In genomic region chr22:46737976-46738641, GRCh38 we compare ENCODE assay signal across 8 cellular contexts. TPM values are rescaled to one million over a fixed set of nuclear protein-coding genes. Genes with fewer than 3 reads are reported as not detected.
A peak's percentile ranks its signal among the peaks of the same experiment; 100 is the strongest.
DNase-seq lines count a peak whose midpoint lies in the region; ATAC-seq and TF ChIP-seq lines count a peak whose summit lies in the region.

Gene CERK, minus strand, starts transcription at chr22:46738252. Its CDS starts 104 bp downstream, at chr22:46738148.

- 0 to 1% (median 1%) methylated on average over 10 to 98 of the region's 99 CpGs for WGBS in stomach, 5 donors

- peak within 1 kb of the TSS; percentile 75 for H3K4me3 ChIP-seq in GM06990 (replicated peaks; ENCODE audit: low read depth, low read length)
- H3K4me3 ChIP-seq in OCI-LY7 (ENCODE audit: low read depth, low read length, poor library complexity, severe bottlenecking): peak within 1 kb of the TSS; percentile 77
- peak within 1 kb of the TSS; percentile 86 to 93 (median 90) for H3K4me3 ChIP-seq in stomach

- H3K27ac ChIP-seq in OCI-LY7 (ENCODE audit: low read depth, low read length, poor library complexity, severe bottlenecking): peak within 1 kb of the TSS; percentile 56
- H3K27ac ChIP-seq in stomach: peak within 1 kb of the TSS; percentile 92 to 96 (median 95)

- intact Hi-C loops in OCI-LY7 (cut with micrococcal nuclease; ENCODE audit: unreplicated experiment): loop anchor here (2.0 to 5.0 kb wide), 3 partner anchors 56 to 146 kb away; no protein-coding TSS in a partner anchor
- intact Hi-C loops in stomach (cut with DNase I; ENCODE audit: low total_unique reads): no loop called here

- H4K20me1 ChIP-seq in OCI-LY7 (ENCODE audit: insufficient read depth, low read length): peaks cover 26% of the 10 kb centered on the region; the same call in 1 of the 2 replicates

- peak within 1 kb of the TSS; percentile 90 for H3K4me2 ChIP-seq in OCI-LY7 (ENCODE audit: low read length)

- H3K4me1 ChIP-seq in OCI-LY7 (ENCODE audit: insufficient read depth, low read length, poor library complexity, severe bottlenecking) (peaks cover 46% of the 10 kb centered on the region), stomach (peaks cover 68 to 88% (median 82%) of the 10 kb centered on the region in 4 donors)

- peak within 1 kb of the TSS; percentile 74 for H2AFZ ChIP-seq in OCI-LY7 (ENCODE audit: low read length)

- no peaks in the 10 kb centered on the region for H3K36me3 ChIP-seq in GM06990 (ENCODE audit: control insufficient read depth, insufficient read depth, low read length)
- no peaks in the 10 kb centered on the region for H3K36me3 ChIP-seq in OCI-LY7 (ENCODE audit: insufficient read depth, low read length)
- H3K36me3 ChIP-seq in stomach: no peaks in the 10 kb centered on the region

- H3K9me3 ChIP-seq in OCI-LY7 (ENCODE audit: low read length): no peaks in the 10 kb centered on the region
- H3K9me3 ChIP-seq in stomach: no peaks in the 10 kb centered on the region

- H3K9me2 ChIP-seq in OCI-LY7 (ENCODE audit: insufficient read depth, low read length): no peaks in the 10 kb centered on the region

- TF ChIP-seq CTCF in GM06990 (IDR thresholded peaks at IDR 0.05; ENCODE audit: insufficient read depth, low read length, poor library complexity, severe bottlenecking): no peak
- no peak for TF ChIP-seq CTCF in OCI-LY7 (conservative IDR thresholded peaks at IDR 0.05; ENCODE audit: low read length)
- TF ChIP-seq CTCF in stomach (IDR thresholded peaks at IDR 0.05): no peak

- H3K79me2 ChIP-seq in OCI-LY7 (ENCODE audit: insufficient read depth, low read depth, low read length): peaks cover 34% of the 10 kb centered on the region; the same call in 1 of the 2 replicates

- CTCF ChIA-PET in OCI-LY7 (lab: Charles Lee; ENCODE audit: unreplicated experiment): no interaction called here

- no peak for TF ChIP-seq EP300 in stomach (IDR thresholded peaks at IDR 0.05)

- TF ChIP-seq POLR2A in stomach (IDR thresholded peaks at IDR 0.05): no peak

- DNase-seq in GM06990 (ENCODE audit: extremely low read depth, insufficient read length) (peak; percentile 71), OCI-LY7 (ENCODE audit: low spot score) (peak; percentile 58), mucosa of gallbladder (ENCODE audit: low spot score) (peak; percentile 68), stomach (peak; percentile 85), superior temporal gyrus (ENCODE audit: extremely low spot score) (no peak)
- peak; percentile 68 to 75 for DNase-seq in activated T-cell treated with anti-CD3 and anti-CD28 coated beads, Interleukin-2, amount 50 U/mL, for 48 hours

- POLR2A ChIA-PET in OCI-LY7 (lab: Charles Lee): no interaction called here

- H3K27me3 ChIP-seq in GM06990 (replicated peaks; ENCODE audit: control insufficient read depth, insufficient read depth, low read length) (no peaks in the 10 kb centered on the region), stomach (no peaks in the 10 kb centered on the region)

- BruUV-seq in OCI-LY7 (replicated peaks; lab: Mats Ljungman, UMichigan): no TSS peak

- ATAC-seq in HG02678 (IDR thresholded peaks at IDR 0.05; ENCODE audit: unreplicated experiment) (peak; percentile 50), esophagus mucosa (peak; percentile 57)

RNA-seq across cellular contexts. Expression of gene CERK, which starts in this region (rescaled TPM):
- total RNA-seq in OCI-LY7 (2014; rRNA removed; shearing (Covaris generic)): 47.9 and 48.1 TPM in 2 replicates
- 34.6 and 36.6 TPM in 2 replicates for total RNA-seq in OCI-LY7 (2022)
- total RNA-seq in esophagus mucosa: 21.9 TPM
- total RNA-seq in mucosa of gallbladder: 41.8 TPM
- total RNA-seq in stomach: 10 to 100 TPM; 29.1 to 59.4 (median 42.4) TPM
- 10 to 100 TPM; 12.5 to 29.2 (median 26.0) TPM for polyA plus RNA-seq in stomach
